ENCODE assay signal across 18 cellular contexts in the genomic region with DNA sequence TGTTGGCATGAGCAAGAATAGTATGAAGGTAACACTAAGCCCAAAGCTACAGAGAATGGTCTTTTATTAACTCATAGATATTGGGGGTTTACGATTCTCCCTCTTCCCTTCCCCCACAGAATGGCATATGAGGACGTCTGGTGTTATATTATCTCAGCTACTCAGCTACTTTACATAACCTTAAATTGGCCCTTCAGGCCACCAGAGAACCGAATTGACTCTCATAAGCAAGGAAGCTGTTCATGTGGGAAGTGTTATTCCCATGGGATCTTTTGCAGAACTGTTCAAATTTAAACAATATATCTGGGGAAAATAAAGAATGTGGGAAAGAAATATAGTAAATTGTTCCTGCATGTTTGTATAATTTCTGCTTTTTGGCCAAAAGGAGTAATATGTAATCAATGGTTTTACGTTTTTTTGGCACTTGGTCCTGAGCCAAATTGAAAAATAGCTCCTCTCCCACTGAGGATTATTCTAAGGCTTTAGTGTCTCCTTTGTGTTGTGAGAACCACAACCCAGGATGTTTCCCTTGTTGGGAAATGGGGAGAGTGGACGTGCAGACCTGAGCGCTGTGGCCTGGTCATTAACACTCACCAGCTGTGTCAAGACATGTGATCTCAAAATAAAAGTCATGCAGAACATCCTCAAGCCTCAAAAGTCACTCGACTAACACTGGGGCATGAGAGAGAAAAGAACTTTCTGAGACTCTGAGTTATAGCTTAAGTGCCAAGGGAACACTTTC.
"Had no signal": no experiment of that assay in that cellular context is flagged by ENCODE, and none has a peak within 500 bp of the region (broad histone marks: within the 10 kb centered on the region; RNA-seq: fewer than 3 reads in every experiment).

No MANE protein-coding gene starts in this region.

- H3K9me3 Mint-ChIP-seq: activated naive CD4-positive, alpha-beta T cell treated with anti-CD3 and anti-CD28 coated beads, Interleukin-2, amount 50 U/mL, for 72 hours; natural killer cell; stimulated activated naive CD8-positive, alpha-beta T cell treated with anti-CD3 and anti-CD28 coated beads, Interleukin-15, Interleukin-2, amounts not matched to agents 100 ng/mL and 50 ng/mL, for 24 hours had no signal

- H3K4me1 ChIP-seq: suprapubic skin had no signal

- DNase-seq: activated CD4-positive, alpha-beta T cell treated with anti-CD3 and anti-CD28 coated beads, Interleukin-2, amount 10 ng/mL, durations not matched to agents 24 days and 14 days; activated CD4-positive, CD25-positive, alpha-beta regulatory T cell; activated CD8-positive, alpha-beta memory T cell treated with anti-CD3 and anti-CD28 coated beads, Interleukin-2, amount 50 U/mL, for 4 hours; activated CD8-positive, alpha-beta T cell treated with anti-CD3 and anti-CD28 coated beads, Interleukin-2, amount 10 ng/mL, durations not matched to agents 7 days and 5 days; activated gamma-delta T cell; activated T-cell treated with anti-CD3 and anti-CD28 coated beads, Interleukin-2, amount 50 U/mL, for 72 hours; amygdala; effector memory CD4-positive, alpha-beta T cell; hypothalamus; kidney; mesenchymal stem cell; natural killer cell; trophoblast cell had no signal

- H3K4me3 ChIP-seq: suprapubic skin had no signal

- H3K36me3 ChIP-seq: neutrophil, suprapubic skin had no signal

- H3K36me3 Mint-ChIP-seq: activated naive CD4-positive, alpha-beta T cell treated with anti-CD3 and anti-CD28 coated beads, Interleukin-2, amount 50 U/mL, for 72 hours; brain; natural killer cell had no signal

- H3K4me3 Mint-ChIP-seq: activated CD4-positive, alpha-beta T cell treated with anti-CD3 and anti-CD28 coated beads, Interleukin-2, amount 10 ng/mL, durations not matched to agents 24 days and 14 days; activated CD8-positive, alpha-beta T cell treated with anti-CD3 and anti-CD28 coated beads, Interleukin-2, amount 10 ng/mL, durations not matched to agents 7 days and 5 days; activated T-cell treated with anti-CD3 and anti-CD28 coated beads, Interleukin-2, amount 50 U/mL, for 72 hours; brain; natural killer cell; stimulated activated naive CD8-positive, alpha-beta T cell treated with anti-CD3 and anti-CD28 coated beads, Interleukin-15, Interleukin-2, amounts not matched to agents 100 ng/mL and 50 ng/mL, for 24 hours had no signal

- H3K27me3 ChIP-seq: neutrophil, suprapubic skin had no signal

- H3K9me3 ChIP-seq: neutrophil, suprapubic skin had no signal

- H3K27ac Mint-ChIP-seq: activated CD4-positive, alpha-beta T cell treated with anti-CD3 and anti-CD28 coated beads, Interleukin-2, amount 10 ng/mL, durations not matched to agents 24 days and 14 days; activated CD8-positive, alpha-beta T cell treated with anti-CD3 and anti-CD28 coated beads, Interleukin-2, amount 10 ng/mL, durations not matched to agents 7 days and 5 days; activated naive CD4-positive, alpha-beta T cell treated with anti-CD3 and anti-CD28 coated beads, Interleukin-2, amount 50 U/mL, for 72 hours; activated T-cell treated with anti-CD3 and anti-CD28 coated beads, Interleukin-2, amount 50 U/mL, for 72 hours; brain; natural killer cell; stimulated activated naive CD8-positive, alpha-beta T cell treated with anti-CD3 and anti-CD28 coated beads, Interleukin-15, Interleukin-2, amounts not matched to agents 100 ng/mL and 50 ng/mL, for 24 hours had no signal

- H3K27me3 Mint-ChIP-seq: brain had no signal

- ATAC-seq: activated CD8-positive, alpha-beta T cell treated with anti-CD3 and anti-CD28 coated beads, Interleukin-2, amount 10 ng/mL, durations not matched to agents 7 days and 5 days; activated naive CD4-positive, alpha-beta T cell treated with anti-CD3 and anti-CD28 coated beads, Interleukin-2, amount 50 U/mL, for 72 hours; activated T-cell treated with anti-CD3 and anti-CD28 coated beads, Interleukin-2, amount 50 U/mL, for 72 hours; natural killer cell had no signal

- H3K27ac ChIP-seq: neutrophil, suprapubic skin had no signal

- H3K4me1 Mint-ChIP-seq: activated CD4-positive, alpha-beta T cell treated with anti-CD3 and anti-CD28 coated beads, Interleukin-2, amount 10 ng/mL, durations not matched to agents 24 days and 14 days; brain; natural killer cell had no signal
